ENCODE assay signal across 1 cellular context in genomic region chr19:40598121-40598917, GRCh38.
TF ChIP-seq lines count a peak whose summit lies in the region.

No MANE protein-coding gene starts in this region.

TF ChIP-seq in HepG2, 621 proteins besides CTCF, POLR2A, EP300 and RAD21 (continued from another document):
- TF ChIP-seq HMGXB4 (CRISPR knock-in tag; IDR thresholded peaks at IDR 0.05; ENCODE audit: borderline replicate concordance in 1 of 2, low read depth in 1 of 2) (peak in 1 of 2 experiments; percentile 66; a peak in 2 of 4 replicates), ZNF574 (CRISPR knock-in tag; IDR thresholded peaks at IDR 0.05) (peak; percentile 18; the same call in 1 of the 2 replicates), ZFY (CRISPR knock-in tag; IDR thresholded peaks at IDR 0.05) (0 out of 2 replicates have a peak, but pooled peaks have one; percentile 25), TEAD3 (CRISPR knock-in tag; optimal IDR thresholded peaks at IDR 0.05; ENCODE audit: borderline replicate concordance) (peak; percentile 23), YY1 (IDR thresholded peaks at IDR 0.05; ENCODE audit: insufficient read depth, insufficient replicate concordance, low read depth, low read length) (peak; percentile 35), ZNF354B (CRISPR knock-in tag; IDR thresholded peaks at IDR 0.05) (no peak), ZNF746 (CRISPR knock-in tag; IDR thresholded peaks at IDR 0.05) (peak; percentile 71; the same call in 1 of the 2 replicates), TBX2 (CRISPR knock-in tag; IDR thresholded peaks at IDR 0.05; ENCODE audit: borderline replicate concordance) (peak; percentile 35; the same call in 1 of the 2 replicates), STAG1 (CRISPR knock-in tag; IDR thresholded peaks at IDR 0.05) (peak; percentile 88), STAT5B (CRISPR knock-in tag; IDR thresholded peaks at IDR 0.05) (no peak), TRIM24 (CRISPR knock-in tag; IDR thresholded peaks at IDR 0.05) (no peak), PATZ1 (CRISPR knock-in tag; IDR thresholded peaks at IDR 0.05) (peak; percentile 64; the same call in 1 of the 2 replicates), RXRB (CRISPR knock-in tag; IDR thresholded peaks at IDR 0.05; ENCODE audit: borderline replicate concordance) (peak; percentile 35; the same call in 1 of the 2 replicates), ZZZ3 (CRISPR knock-in tag; IDR thresholded peaks at IDR 0.05; ENCODE audit: borderline replicate concordance) (no peak)
- TF ChIP-seq, protein P1, sequence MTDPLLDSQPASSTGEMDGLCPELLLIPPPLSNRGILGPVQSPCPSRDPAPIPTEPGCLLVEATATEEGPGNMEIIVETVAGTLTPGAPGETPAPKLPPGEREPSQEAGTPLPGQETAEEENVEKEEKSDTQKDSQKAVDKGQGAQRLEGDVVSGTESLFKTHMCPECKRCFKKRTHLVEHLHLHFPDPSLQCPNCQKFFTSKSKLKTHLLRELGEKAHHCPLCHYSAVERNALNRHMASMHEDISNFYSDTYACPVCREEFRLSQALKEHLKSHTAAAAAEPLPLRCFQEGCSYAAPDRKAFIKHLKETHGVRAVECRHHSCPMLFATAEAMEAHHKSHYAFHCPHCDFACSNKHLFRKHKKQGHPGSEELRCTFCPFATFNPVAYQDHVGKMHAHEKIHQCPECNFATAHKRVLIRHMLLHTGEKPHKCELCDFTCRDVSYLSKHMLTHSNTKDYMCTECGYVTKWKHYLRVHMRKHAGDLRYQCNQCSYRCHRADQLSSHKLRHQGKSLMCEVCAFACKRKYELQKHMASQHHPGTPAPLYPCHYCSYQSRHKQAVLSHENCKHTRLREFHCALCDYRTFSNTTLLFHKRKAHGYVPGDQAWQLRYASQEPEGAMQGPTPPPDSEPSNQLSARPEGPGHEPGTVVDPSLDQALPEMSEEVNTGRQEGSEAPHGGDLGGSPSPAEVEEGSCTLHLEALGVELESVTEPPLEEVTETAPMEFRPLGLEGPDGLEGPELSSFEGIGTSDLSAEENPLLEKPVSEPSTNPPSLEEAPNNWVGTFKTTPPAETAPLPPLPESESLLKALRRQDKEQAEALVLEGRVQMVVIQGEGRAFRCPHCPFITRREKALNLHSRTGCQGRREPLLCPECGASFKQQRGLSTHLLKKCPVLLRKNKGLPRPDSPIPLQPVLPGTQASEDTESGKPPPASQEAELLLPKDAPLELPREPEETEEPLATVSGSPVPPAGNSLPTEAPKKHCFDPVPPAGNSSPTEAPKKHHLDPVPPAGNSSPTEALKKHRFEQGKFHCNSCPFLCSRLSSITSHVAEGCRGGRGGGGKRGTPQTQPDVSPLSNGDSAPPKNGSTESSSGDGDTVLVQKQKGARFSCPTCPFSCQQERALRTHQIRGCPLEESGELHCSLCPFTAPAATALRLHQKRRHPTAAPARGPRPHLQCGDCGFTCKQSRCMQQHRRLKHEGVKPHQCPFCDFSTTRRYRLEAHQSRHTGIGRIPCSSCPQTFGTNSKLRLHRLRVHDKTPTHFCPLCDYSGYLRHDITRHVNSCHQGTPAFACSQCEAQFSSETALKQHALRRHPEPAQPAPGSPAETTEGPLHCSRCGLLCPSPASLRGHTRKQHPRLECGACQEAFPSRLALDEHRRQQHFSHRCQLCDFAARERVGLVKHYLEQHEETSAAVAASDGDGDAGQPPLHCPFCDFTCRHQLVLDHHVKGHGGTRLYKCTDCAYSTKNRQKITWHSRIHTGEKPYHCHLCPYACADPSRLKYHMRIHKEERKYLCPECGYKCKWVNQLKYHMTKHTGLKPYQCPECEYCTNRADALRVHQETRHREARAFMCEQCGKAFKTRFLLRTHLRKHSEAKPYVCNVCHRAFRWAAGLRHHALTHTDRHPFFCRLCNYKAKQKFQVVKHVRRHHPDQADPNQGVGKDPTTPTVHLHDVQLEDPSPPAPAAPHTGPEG (CRISPR knock-in tag; IDR thresholded peaks at IDR 0.05), result peak; percentile 60; the same call in 1 of the 2 replicates
- TF ChIP-seq, protein P2, sequence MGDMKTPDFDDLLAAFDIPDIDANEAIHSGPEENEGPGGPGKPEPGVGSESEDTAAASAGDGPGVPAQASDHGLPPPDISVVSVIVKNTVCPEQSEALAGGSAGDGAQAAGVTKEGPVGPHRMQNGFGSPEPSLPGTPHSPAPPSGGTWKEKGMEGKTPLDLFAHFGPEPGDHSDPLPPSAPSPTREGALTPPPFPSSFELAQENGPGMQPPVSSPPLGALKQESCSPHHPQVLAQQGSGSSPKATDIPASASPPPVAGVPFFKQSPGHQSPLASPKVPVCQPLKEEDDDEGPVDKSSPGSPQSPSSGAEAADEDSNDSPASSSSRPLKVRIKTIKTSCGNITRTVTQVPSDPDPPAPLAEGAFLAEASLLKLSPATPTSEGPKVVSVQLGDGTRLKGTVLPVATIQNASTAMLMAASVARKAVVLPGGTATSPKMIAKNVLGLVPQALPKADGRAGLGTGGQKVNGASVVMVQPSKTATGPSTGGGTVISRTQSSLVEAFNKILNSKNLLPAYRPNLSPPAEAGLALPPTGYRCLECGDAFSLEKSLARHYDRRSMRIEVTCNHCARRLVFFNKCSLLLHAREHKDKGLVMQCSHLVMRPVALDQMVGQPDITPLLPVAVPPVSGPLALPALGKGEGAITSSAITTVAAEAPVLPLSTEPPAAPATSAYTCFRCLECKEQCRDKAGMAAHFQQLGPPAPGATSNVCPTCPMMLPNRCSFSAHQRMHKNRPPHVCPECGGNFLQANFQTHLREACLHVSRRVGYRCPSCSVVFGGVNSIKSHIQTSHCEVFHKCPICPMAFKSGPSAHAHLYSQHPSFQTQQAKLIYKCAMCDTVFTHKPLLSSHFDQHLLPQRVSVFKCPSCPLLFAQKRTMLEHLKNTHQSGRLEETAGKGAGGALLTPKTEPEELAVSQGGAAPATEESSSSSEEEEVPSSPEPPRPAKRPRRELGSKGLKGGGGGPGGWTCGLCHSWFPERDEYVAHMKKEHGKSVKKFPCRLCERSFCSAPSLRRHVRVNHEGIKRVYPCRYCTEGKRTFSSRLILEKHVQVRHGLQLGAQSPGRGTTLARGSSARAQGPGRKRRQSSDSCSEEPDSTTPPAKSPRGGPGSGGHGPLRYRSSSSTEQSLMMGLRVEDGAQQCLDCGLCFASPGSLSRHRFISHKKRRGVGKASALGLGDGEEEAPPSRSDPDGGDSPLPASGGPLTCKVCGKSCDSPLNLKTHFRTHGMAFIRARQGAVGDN (CRISPR knock-in tag; IDR thresholded peaks at IDR 0.05), result peak; percentile 32; the same call in 1 of the 2 replicates
